Comparison of ENCODE assay signal across 1 cellular context in the genomic region with DNA sequence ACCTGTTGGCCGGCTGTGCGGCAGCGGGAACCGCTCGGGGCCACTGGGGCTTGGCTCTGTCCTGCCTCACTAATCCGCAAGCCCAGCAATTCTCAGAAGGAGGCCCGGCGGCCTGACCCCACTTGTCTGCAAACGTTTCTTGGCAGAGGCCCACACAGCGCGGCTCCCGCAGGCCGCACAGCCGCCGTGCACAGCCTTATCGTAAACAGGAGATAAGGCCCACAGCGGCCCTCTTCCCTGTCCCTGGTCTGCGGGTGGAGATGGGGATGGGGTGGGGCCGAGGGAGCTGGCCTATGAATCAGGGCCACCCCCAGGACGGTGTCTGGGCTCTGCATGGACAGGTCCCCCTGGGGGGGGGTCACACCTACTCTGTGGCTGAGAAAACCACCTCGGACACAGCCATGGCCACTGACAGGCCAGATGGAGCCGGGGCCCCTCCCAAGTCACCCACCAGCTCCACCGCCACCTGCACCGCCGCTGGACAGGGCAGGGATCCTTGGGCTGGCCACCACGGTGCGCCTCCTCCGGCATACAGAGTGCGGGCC.
TF ChIP-seq lines count a peak whose summit lies in the region.

No MANE protein-coding gene starts in this region.

TF ChIP-seq in K562, 482 proteins besides CTCF, POLR2A, EP300 and RAD21 (continued from another document):
- TF ChIP-seq TEAD4 (IDR thresholded peaks at IDR 0.05; ENCODE audit: low read length) (0 out of 2 replicates have a peak, but pooled peaks have one; percentile 25), TEAD4 (CRISPR knock-in tag; IDR thresholded peaks at IDR 0.05; ENCODE audit: borderline replicate concordance) (no peak), ARID1B (IDR thresholded peaks at IDR 0.05) (peak; percentile 83), CREM (IDR thresholded peaks at IDR 0.05; ENCODE audit: low read depth) (peak; percentile 56), RB1 (IDR thresholded peaks at IDR 0.05; ENCODE audit: low read depth) (peak; percentile 25; the same call in 1 of the 2 replicates), KAT7 (CRISPR knock-in tag; IDR thresholded peaks at IDR 0.05; ENCODE audit: borderline replicate concordance) (0 out of 2 replicates have a peak, but pooled peaks have one; percentile 64), POLR2AphosphoS5 (IDR thresholded peaks at IDR 0.05; ENCODE audit: control insufficient read depth, insufficient read depth, low read depth, low read length) (peak; percentile 32; the same call in 1 of the 2 replicates), TAL1 (IDR thresholded peaks at IDR 0.05) (peak; percentile 32; the same call in 1 of the 2 replicates), MYNN (IDR thresholded peaks at IDR 0.05) (peak; percentile 69; the same call in 1 of the 2 replicates), MYNN (CRISPR knock-in tag; IDR thresholded peaks at IDR 0.05) (no peak), HIVEP1 (CRISPR knock-in tag; IDR thresholded peaks at IDR 0.05) (no peak), ZFX (CRISPR knock-in tag; IDR thresholded peaks at IDR 0.05) (peak; percentile 85), TRIM24 (IDR thresholded peaks at IDR 0.05) (0 out of 4 replicates have a peak, but pooled peaks of 1 of the 2 experiments have one; percentile 39)
- TF ChIP-seq, protein P1, sequence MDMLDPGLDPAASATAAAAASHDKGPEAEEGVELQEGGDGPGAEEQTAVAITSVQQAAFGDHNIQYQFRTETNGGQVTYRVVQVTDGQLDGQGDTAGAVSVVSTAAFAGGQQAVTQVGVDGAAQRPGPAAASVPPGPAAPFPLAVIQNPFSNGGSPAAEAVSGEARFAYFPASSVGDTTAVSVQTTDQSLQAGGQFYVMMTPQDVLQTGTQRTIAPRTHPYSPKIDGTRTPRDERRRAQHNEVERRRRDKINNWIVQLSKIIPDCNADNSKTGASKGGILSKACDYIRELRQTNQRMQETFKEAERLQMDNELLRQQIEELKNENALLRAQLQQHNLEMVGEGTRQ (CRISPR knock-in tag; IDR thresholded peaks at IDR 0.05): no peak
